In genomic region chr5:159210846-159211245, GRCh38 we compare ENCODE assay signal across 1 cellular context.
TF ChIP-seq lines count a peak whose summit lies in the region.

No MANE protein-coding gene starts in this region.

TF ChIP-seq in HEK293, 187 proteins besides CTCF, POLR2A, EP300 and RAD21 (continued from another document):
- TF ChIP-seq ZNF777 (tag by site-specific recombination; IDR thresholded peaks at IDR 0.05; ENCODE audit: borderline replicate concordance): no peak
- no peak for TF ChIP-seq ZFP69B (tag by site-specific recombination; IDR thresholded peaks at IDR 0.05)
- no peak for TF ChIP-seq ZBTB20 (tag by site-specific recombination; IDR thresholded peaks at IDR 0.05)
- peak; percentile 64 for TF ChIP-seq PRDM6 (tag by site-specific recombination; IDR thresholded peaks at IDR 0.05)
TF ChIP-seq in HEK293: peak in this region for 4.
